ENCODE assay signal across 1 cellular context in the genomic region with DNA sequence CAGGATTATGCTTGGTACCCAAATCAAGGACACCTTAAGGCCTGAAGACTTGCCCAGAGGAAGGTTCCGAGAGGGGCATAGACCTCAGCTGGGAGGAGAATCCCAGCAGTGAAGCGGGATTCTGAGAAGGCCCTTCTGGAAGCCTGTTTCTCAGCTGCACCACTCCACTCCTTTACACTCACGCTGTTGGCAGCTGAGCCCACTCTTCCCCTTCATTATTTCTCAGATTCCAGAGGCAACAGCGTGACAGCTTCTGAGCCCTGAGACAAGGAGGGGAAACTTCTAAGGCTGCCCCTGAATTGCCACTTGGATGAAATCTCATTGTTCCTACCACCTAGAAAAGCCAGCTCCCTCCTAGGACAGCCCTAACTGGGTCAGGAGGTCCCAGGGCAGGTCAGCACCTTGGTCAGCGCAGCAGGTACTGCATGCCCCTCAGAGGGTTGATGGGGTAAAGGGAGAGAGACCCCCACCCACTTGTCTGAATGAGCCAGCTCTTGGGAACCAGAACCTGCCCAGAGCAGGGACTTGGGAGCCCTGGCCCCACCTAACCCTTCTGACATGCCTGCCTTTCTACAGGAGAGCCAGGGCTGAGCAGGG.
TF ChIP-seq lines count a peak whose summit lies in the region.

No MANE protein-coding gene starts in this region.

TF ChIP-seq in SK-N-SH, 30 proteins besides CTCF, POLR2A, EP300 and RAD21 (continued from another document):
- TF ChIP-seq, protein P1, sequence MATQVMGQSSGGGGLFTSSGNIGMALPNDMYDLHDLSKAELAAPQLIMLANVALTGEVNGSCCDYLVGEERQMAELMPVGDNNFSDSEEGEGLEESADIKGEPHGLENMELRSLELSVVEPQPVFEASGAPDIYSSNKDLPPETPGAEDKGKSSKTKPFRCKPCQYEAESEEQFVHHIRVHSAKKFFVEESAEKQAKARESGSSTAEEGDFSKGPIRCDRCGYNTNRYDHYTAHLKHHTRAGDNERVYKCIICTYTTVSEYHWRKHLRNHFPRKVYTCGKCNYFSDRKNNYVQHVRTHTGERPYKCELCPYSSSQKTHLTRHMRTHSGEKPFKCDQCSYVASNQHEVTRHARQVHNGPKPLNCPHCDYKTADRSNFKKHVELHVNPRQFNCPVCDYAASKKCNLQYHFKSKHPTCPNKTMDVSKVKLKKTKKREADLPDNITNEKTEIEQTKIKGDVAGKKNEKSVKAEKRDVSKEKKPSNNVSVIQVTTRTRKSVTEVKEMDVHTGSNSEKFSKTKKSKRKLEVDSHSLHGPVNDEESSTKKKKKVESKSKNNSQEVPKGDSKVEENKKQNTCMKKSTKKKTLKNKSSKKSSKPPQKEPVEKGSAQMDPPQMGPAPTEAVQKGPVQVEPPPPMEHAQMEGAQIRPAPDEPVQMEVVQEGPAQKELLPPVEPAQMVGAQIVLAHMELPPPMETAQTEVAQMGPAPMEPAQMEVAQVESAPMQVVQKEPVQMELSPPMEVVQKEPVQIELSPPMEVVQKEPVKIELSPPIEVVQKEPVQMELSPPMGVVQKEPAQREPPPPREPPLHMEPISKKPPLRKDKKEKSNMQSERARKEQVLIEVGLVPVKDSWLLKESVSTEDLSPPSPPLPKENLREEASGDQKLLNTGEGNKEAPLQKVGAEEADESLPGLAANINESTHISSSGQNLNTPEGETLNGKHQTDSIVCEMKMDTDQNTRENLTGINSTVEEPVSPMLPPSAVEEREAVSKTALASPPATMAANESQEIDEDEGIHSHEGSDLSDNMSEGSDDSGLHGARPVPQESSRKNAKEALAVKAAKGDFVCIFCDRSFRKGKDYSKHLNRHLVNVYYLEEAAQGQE (IDR thresholded peaks at IDR 0.05; ENCODE audit: low read depth, low read length) = peak; percentile 91
